ENCODE assay signal across 8 cellular contexts in genomic region chr2:97870396-97870843, GRCh38.
DNase-seq lines count a peak whose midpoint lies in the region; ATAC-seq lines count a peak whose summit lies in the region.

No MANE protein-coding gene starts in this region.

- no peak overlapping the region for H3K4me3 Mint-ChIP-seq in stimulated activated memory B cell treated with anti-CD40 and anti-IgM and Interleukin-4, amounts not matched to agents 10 μg/mL and 1 μg/mL and 100 μg/mL, for 72 hours

- H3K27me3 Mint-ChIP-seq in stimulated activated memory B cell treated with anti-CD40 and anti-IgM and Interleukin-4, amounts not matched to agents 10 μg/mL and 1 μg/mL and 100 μg/mL, for 72 hours, result no peaks in the 10 kb centered on the region

- peaks cover 10 to 19% of the 10 kb centered on the region in 2 donors for H3K36me3 Mint-ChIP-seq in activated naive CD4-positive, alpha-beta T cell treated with anti-CD3 and anti-CD28 coated beads, Interleukin-2, amount 50 U/mL, for 72 hours
- H3K36me3 Mint-ChIP-seq in stimulated activated memory B cell treated with anti-CD40 and anti-IgM and Interleukin-4, amounts not matched to agents 10 μg/mL and 1 μg/mL and 100 μg/mL, for 72 hours, result peaks cover 36% of the 10 kb centered on the region

- peaks cover 55% of the 10 kb centered on the region for H3K4me1 Mint-ChIP-seq in stimulated activated memory B cell treated with anti-CD40 and anti-IgM and Interleukin-4, amounts not matched to agents 10 μg/mL and 1 μg/mL and 100 μg/mL, for 72 hours

- H3K27ac Mint-ChIP-seq in activated naive CD4-positive, alpha-beta T cell treated with anti-CD3 and anti-CD28 coated beads, Interleukin-2, amount 50 U/mL, for 72 hours, result peak overlapping the region in 1 of 2 donors; percentile 14
- H3K27ac Mint-ChIP-seq in stimulated activated memory B cell treated with anti-CD40 and anti-IgM and Interleukin-4, amounts not matched to agents 10 μg/mL and 1 μg/mL and 100 μg/mL, for 72 hours, result peak overlapping the region; percentile 43

- ATAC-seq in HG02884 (IDR thresholded peaks at IDR 0.05; ENCODE audit: unreplicated experiment), result peak; percentile 92
- peak; percentile 96 to 99 for ATAC-seq in activated naive CD4-positive, alpha-beta T cell treated with anti-CD3 and anti-CD28 coated beads, Interleukin-2, amount 50 U/mL, for 72 hours
- ATAC-seq in stimulated activated memory B cell treated with anti-CD40 and anti-IgM and Interleukin-4, amounts not matched to agents 10 μg/mL and 1 μg/mL and 100 μg/mL, for 72 hours, result peak; percentile 90

- DNase-seq in stimulated activated CD4-positive, alpha-beta T cell treated with anti-CD3 and anti-CD28 coated beads, Interleukin-12 subunit alpha, Interleukin-12 subunit beta, amount 100 ng/mL, for 48 hours (ENCODE audit: low read depth in 2 of 3, low spot score in 1 of 3), result peak; percentile 12 to 24 (median 14)
- DNase-seq in stimulated activated CD4-positive, alpha-beta T cell treated with anti-CD3 and anti-CD28 coated beads, Interleukin-4, amount 100 ng/mL, for 1 hour, result no peak
- DNase-seq in NCI-H2227 treated with DMSO at 0.1 percent for 48 hours (lab: John Stamatoyannopoulos, UW), result peak; percentile 51
- peak; percentile 36 to 54 for DNase-seq in activated naive CD4-positive, alpha-beta T cell treated with anti-CD3 and anti-CD28 coated beads, Interleukin-2, amount 50 U/mL, for 72 hours (ENCODE audit: low spot score in 2 of 2)
- peak; percentile 88 for DNase-seq in iris pigment epithelial cell (ENCODE audit: low read depth)
- DNase-seq in NCI-H524 treated with DMSO at 0.1 percent for 48 hours (lab: John Stamatoyannopoulos, UW), result no peak

- H3K9me3 Mint-ChIP-seq in activated naive CD4-positive, alpha-beta T cell treated with anti-CD3 and anti-CD28 coated beads, Interleukin-2, amount 50 U/mL, for 72 hours, result peaks cover 6 to 13% of the 10 kb centered on the region in 2 donors
- H3K9me3 Mint-ChIP-seq in stimulated activated memory B cell treated with anti-CD40 and anti-IgM and Interleukin-4, amounts not matched to agents 10 μg/mL and 1 μg/mL and 100 μg/mL, for 72 hours, result peaks cover 6% of the 10 kb centered on the region

Comparison
In these comparisons a context has a peak if more than half of its experiments do, and no peak if none do; other contexts are left out.
1. DNase-seq: peak in stimulated activated CD4-positive, alpha-beta T cell treated with anti-CD3 and anti-CD28 coated beads, Interleukin-12 subunit alpha, Interleukin-12 subunit beta, amount 100 ng/mL, for 48 hours (3 of 3), NCI-H2227 treated with DMSO at 0.1 percent for 48 hours (single experiment), activated naive CD4-positive, alpha-beta T cell treated with anti-CD3 and anti-CD28 coated beads, Interleukin-2, amount 50 U/mL, for 72 hours (2 of 2) and iris pigment epithelial cell (single experiment); none in stimulated activated CD4-positive, alpha-beta T cell treated with anti-CD3 and anti-CD28 coated beads, Interleukin-4, amount 100 ng/mL, for 1 hour (single experiment) and NCI-H524 treated with DMSO at 0.1 percent for 48 hours (single experiment).
2. Peak in every context shown above with its lines, with median percentiles within 50 percentile points of each other: ATAC-seq.